ENCODE assay signal across 20 cellular contexts in the genomic region with DNA sequence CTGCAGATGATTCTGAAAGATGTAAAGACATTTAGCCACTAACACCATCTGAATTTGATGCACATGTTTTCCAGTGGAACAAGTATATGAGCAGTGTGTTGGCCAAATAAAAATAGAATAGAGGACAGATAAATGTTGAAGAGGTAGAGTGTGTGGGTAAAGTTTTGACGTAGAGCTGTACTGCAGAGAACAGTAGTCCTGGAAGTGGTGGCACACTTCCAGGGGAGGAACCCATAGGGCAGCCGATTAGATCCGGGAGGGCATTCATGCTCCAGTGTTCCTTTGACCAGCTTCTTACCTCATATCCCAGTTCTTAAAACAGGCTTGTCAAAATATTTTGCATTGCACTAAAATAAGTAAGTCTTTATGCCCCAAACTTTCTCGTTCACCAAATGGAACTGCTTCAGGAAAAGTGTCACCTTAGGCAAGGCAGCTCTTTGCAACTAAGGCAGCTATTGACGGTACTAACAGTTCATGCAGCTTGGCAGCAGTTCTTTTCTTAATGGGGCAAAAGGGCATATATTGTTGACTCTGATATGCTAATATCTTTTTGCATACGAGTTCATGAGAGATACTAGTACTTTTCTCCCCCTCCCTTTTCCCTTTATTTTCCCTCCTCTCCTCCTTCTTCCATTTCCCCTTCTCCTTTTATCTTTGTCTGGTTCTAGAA.
"Had no signal": no experiment of that assay in that cellular context is flagged by ENCODE, and none has a peak within 500 bp of the region (broad histone marks: within the 10 kb centered on the region; RNA-seq: fewer than 3 reads in every experiment).

No MANE protein-coding gene starts in this region.

- H3K36me3 ChIP-seq: SJCRH30 had no signal

- FAIRE-seq: RCC 7860 had no signal

- H3K27ac ChIP-seq: SJCRH30 had no signal

- ATAC-seq: SK-N-SH treated with all-trans-retinoic acid at 6 μM for 48 hours had no signal

- H3K27me3 ChIP-seq: SJCRH30 had no signal

- H3K4me3 ChIP-seq: SJCRH30 had no signal

- DNase-seq: IMR-90, Karpas-422, KG1, MM.1S, NCI-H1092 treated with DMSO at 0.1 percent for 48 hours, NCI-H1436, NCI-H187, NCI-H2029, NCI-H2081 treated with DMSO at 0.1 percent for 48 hours, NCI-H2171, NCI-H226, NCI-H446 treated with DMSO at 0.1 percent for 48 hours, NCI-H510A treated with DMSO at 0.1 percent for 48 hours, NCI-H526, NCI-H748 treated with DMSO at 0.1 percent for 48 hours, RPMI8226, SHP77 treated with DMSO at 0.1 percent for 48 hours, SJCRH30 had no signal

- H3K4me1 ChIP-seq: SJCRH30 had no signal
